14 cellular contexts compared by ENCODE assay signal in the genomic region with DNA sequence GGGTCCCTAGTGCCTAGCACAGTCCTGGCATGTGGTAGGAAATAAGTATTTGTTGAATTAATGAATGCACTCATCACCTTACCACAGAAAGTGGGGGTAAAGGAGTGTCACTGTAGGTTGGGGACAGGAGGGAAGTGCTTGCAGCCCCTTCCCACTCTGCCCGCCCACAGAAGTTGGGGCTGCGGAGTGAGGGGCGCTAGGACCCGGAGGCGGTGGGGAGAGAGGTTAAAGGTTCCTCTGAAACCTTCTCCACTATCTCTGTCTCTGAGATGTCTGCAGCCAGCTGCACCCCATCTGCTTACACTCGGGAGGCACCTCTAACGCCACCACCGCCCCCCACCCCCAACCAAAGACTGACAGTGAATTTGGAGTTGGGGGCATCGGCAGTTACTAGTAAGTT. TPM values are rescaled to one million over a fixed set of nuclear protein-coding genes. Genes with fewer than 3 reads are reported as not detected.
DNase-seq lines count a peak whose midpoint lies in the region; TF ChIP-seq lines count a peak whose summit lies in the region.
"Had no signal": no experiment of that assay in that cellular context is flagged by ENCODE, and none has a peak within 500 bp of the region (broad histone marks: within the 10 kb centered on the region; RNA-seq: fewer than 3 reads in every experiment).

No MANE protein-coding gene starts in this region.

- peaks cover 5% of the 10 kb centered on the region for H3K4me1 Mint-ChIP-seq in T-helper 1 cell treated with Interleukin-12 subunit alpha and Interleukin-12 subunit beta and Interleukin-4 antibody, amounts not matched to agents 30 μg/mL and 1 μg/mL, for 36 hours (ENCODE audit: low read depth)
- H3K4me1 Mint-ChIP-seq in chondrocyte (ENCODE audit: low read depth) (peaks cover 18% of the 10 kb centered on the region), neural progenitor cell (peaks cover 67% of the 10 kb centered on the region)

- peak overlapping the region; percentile 86 for H3K4me3 ChIP-seq in OCI-LY3 (ENCODE audit: low read length)
- peak overlapping the region; percentile 60 for H3K4me3 ChIP-seq in neural progenitor cell
- no peak overlapping the region; the same call in 1 of the 2 replicates for H3K4me3 ChIP-seq in MG63

- no peak for DNase-seq in T-helper 1 cell
- no peak for DNase-seq in chondrocyte (ENCODE audit: low spot score)
- DNase-seq in neural progenitor cell (ENCODE audit: low spot score), result no peak
- no peak for DNase-seq in MG63
- no peak for DNase-seq in NCI-H1694 treated with DMSO at 0.1 percent for 48 hours (lab: John Stamatoyannopoulos, UW)
- no peak for DNase-seq in HuH-7.5 (ENCODE audit: low spot score)
- DNase-seq: activated gamma-delta T cell treated with Interleukin-2 at 50 U/mL for 16 hours, NCI-H1930, OCI-M1, sigmoid colon had no signal

- H3K4me3 Mint-ChIP-seq in T-helper 1 cell treated with Interleukin-12 subunit alpha and Interleukin-12 subunit beta and Interleukin-4 antibody, amounts not matched to agents 30 μg/mL and 1 μg/mL, for 36 hours, result peak overlapping the region; percentile 82
- H3K4me3 Mint-ChIP-seq in chondrocyte (ENCODE audit: unreplicated experiment), result peak overlapping the region; percentile 70
- H3K4me3 Mint-ChIP-seq in neural progenitor cell, result peak overlapping the region; percentile 88

- no peak overlapping the region for H3K27ac Mint-ChIP-seq in T-helper 1 cell treated with Interleukin-12 subunit alpha and Interleukin-12 subunit beta and Interleukin-4 antibody, amounts not matched to agents 30 μg/mL and 1 μg/mL, for 36 hours
- H3K27ac Mint-ChIP-seq in chondrocyte (ENCODE audit: unreplicated experiment) (no peak overlapping the region), neural progenitor cell (peak overlapping the region; percentile 58)

- no peaks in the 10 kb centered on the region for H3K36me3 Mint-ChIP-seq in T-helper 1 cell treated with Interleukin-12 subunit alpha and Interleukin-12 subunit beta and Interleukin-4 antibody, amounts not matched to agents 30 μg/mL and 1 μg/mL, for 36 hours (ENCODE audit: low read depth)
- H3K36me3 Mint-ChIP-seq in chondrocyte (ENCODE audit: low read depth), result no peaks in the 10 kb centered on the region
- H3K36me3 Mint-ChIP-seq in neural progenitor cell, result peaks cover 6% of the 10 kb centered on the region

- TF ChIP-seq CTCF in OCI-LY3 (IDR thresholded peaks at IDR 0.05; ENCODE audit: low read depth, low read length), result no peak
- TF ChIP-seq CTCF in chondrocyte (IDR thresholded peaks at IDR 0.05), result no peak
- no peak for TF ChIP-seq CTCF in neural progenitor cell (IDR thresholded peaks at IDR 0.05)

- no peaks in the 10 kb centered on the region for H3K9me3 ChIP-seq in OCI-LY3 (ENCODE audit: insufficient read depth, low read length)
- no peaks in the 10 kb centered on the region for H3K9me3 ChIP-seq in neural progenitor cell (ENCODE audit: low read depth)
- H3K9me3 ChIP-seq in MG63, result no peaks in the 10 kb centered on the region
- H3K9me3 ChIP-seq: HAP-1, sigmoid colon, tibial nerve had no signal

- no peaks in the 10 kb centered on the region for H3K9me3 Mint-ChIP-seq in T-helper 1 cell treated with Interleukin-12 subunit alpha and Interleukin-12 subunit beta and Interleukin-4 antibody, amounts not matched to agents 30 μg/mL and 1 μg/mL, for 36 hours
- no peaks in the 10 kb centered on the region for H3K9me3 Mint-ChIP-seq in chondrocyte (ENCODE audit: low read depth)
- H3K9me3 Mint-ChIP-seq in neural progenitor cell, result no peaks in the 10 kb centered on the region

- H3K27me3 ChIP-seq in OCI-LY3 (ENCODE audit: low read depth, low read length) (no peaks in the 10 kb centered on the region), neural progenitor cell (peaks cover 100% of the 10 kb centered on the region), MG63 (no peaks in the 10 kb centered on the region)

- H3K79me2 ChIP-seq in OCI-LY3 (ENCODE audit: low read length) (no peaks in the 10 kb centered on the region), neural progenitor cell (ENCODE audit: low read depth) (no peaks in the 10 kb centered on the region)

- no peaks in the 10 kb centered on the region for H3K36me3 ChIP-seq in OCI-LY3 (replicated peaks; ENCODE audit: low read depth, low read length)
- H3K36me3 ChIP-seq in neural progenitor cell, result no peaks in the 10 kb centered on the region
- H3K36me3 ChIP-seq in MG63, result no peaks in the 10 kb centered on the region; the same call in 1 of the 2 replicates
- H3K36me3 ChIP-seq: HAP-1, sigmoid colon, tibial nerve had no signal

- peaks cover 35% of the 10 kb centered on the region for H3F3A ChIP-seq in neural progenitor cell (ENCODE audit: low read depth)

- H4K20me1 ChIP-seq in OCI-LY3 (ENCODE audit: insufficient read depth, low read length), result no peaks in the 10 kb centered on the region
- no peaks in the 10 kb centered on the region for H4K20me1 ChIP-seq in neural progenitor cell (ENCODE audit: low read depth)

- H3K4me1 ChIP-seq in OCI-LY3 (ENCODE audit: low read length) (no peaks in the 10 kb centered on the region), neural progenitor cell (peaks cover 36% of the 10 kb centered on the region)

- H3K27ac ChIP-seq in OCI-LY3 (ENCODE audit: low read length) (no peak overlapping the region), neural progenitor cell (no peak overlapping the region)

- H2AFZ ChIP-seq in OCI-LY3 (ENCODE audit: low read depth, low read length) (no peak overlapping the region), neural progenitor cell (replicated peaks) (no peak overlapping the region)

- peak overlapping the region; percentile 93 for H3K4me2 ChIP-seq in OCI-LY3 (ENCODE audit: low read length)
- peak overlapping the region; percentile 93 for H3K4me2 ChIP-seq in neural progenitor cell

- H3K27me3 Mint-ChIP-seq in T-helper 1 cell treated with Interleukin-12 subunit alpha and Interleukin-12 subunit beta and Interleukin-4 antibody, amounts not matched to agents 30 μg/mL and 1 μg/mL, for 36 hours (ENCODE audit: low read depth), result peaks cover 79% of the 10 kb centered on the region
- peaks cover 11% of the 10 kb centered on the region for H3K27me3 Mint-ChIP-seq in chondrocyte (ENCODE audit: low read depth)
- peaks cover 20% of the 10 kb centered on the region for H3K27me3 Mint-ChIP-seq in neural progenitor cell (ENCODE audit: insufficient read depth, low read depth)

- H3K9ac ChIP-seq in OCI-LY3 (ENCODE audit: low read length) (no peak overlapping the region), neural progenitor cell (no peak overlapping the region)

RNA-seq across cellular contexts. Expression of a gene that starts 1.4 kb away (rescaled TPM):
- total RNA-seq in chondrocyte (2.8 to 6.0 TPM (median 6.0 TPM) in 3 replicates), neural progenitor cell (ENCODE audit: low replicate concordance) (1.6 and 2.9 TPM in 2 replicates)
- 11.0 and 12.0 TPM in 2 replicates for total RNA-seq in MG63 (2014; rRNA removed; shearing (Covaris generic); ENCODE audit: low replicate concordance)
